31 cellular contexts compared by ENCODE assay signal in genomic region chr2:114057638-114058037, GRCh38.
"Had no signal": no experiment of that assay in that cellular context is flagged by ENCODE, and none has a peak within 500 bp of the region (broad histone marks: within the 10 kb centered on the region; RNA-seq: fewer than 3 reads in every experiment).

No MANE protein-coding gene starts in this region.

- H3K36me3 ChIP-seq: adrenal gland, brain microvascular endothelial cell, breast epithelium, cardiac muscle cell had no signal

- DNase-seq: activated effector memory CD4-positive, alpha-beta T cell treated with anti-CD3 and anti-CD28 coated beads, Interleukin-2, amount 50 U/mL, for 16 hours; activated effector memory CD4-positive, alpha-beta T cell treated with Interleukin-2 at 50 U/mL for 16 hours; activated gamma-delta T cell; activated gamma-delta T cell treated with Interleukin-2 at 50 U/mL for 16 hours; activated naive CD4-positive, alpha-beta T cell; activated naive CD4-positive, alpha-beta T cell treated with anti-CD3 and anti-CD28 coated beads for 36 hours; activated naive CD4-positive, alpha-beta T cell treated with anti-CD3 and anti-CD28 coated beads, Interleukin-2, amount 10 ng/mL, durations not matched to agents 7 days and 5 days; activated naive CD4-positive, alpha-beta T cell treated with anti-CD3 and anti-CD28 coated beads, Interleukin-2, amount 50 U/mL, for 16 hours; activated naive CD4-positive, alpha-beta T cell treated with Interleukin-2 at 50 U/mL for 16 hours; activated naive CD8-positive, alpha-beta T cell treated with anti-CD3 and anti-CD28 coated beads for 36 hours; activated naive CD8-positive, alpha-beta T cell treated with anti-CD3 and anti-CD28 coated beads, Interleukin-2, amount 10 ng/mL, durations not matched to agents 7 days and 5 days; activated naive CD8-positive, alpha-beta T cell treated with anti-CD3 and anti-CD28 coated beads, Interleukin-2, amount 50 U/mL, for 24 hours; activated T-cell treated with anti-CD3 and anti-CD28 coated beads, Interleukin-2, amount 50 U/mL, for 1 hour; activated T-cell treated with anti-CD3 and anti-CD28 coated beads, Interleukin-2, amount 50 U/mL, for 24 hours; activated T-cell treated with anti-CD3 and anti-CD28 coated beads, Interleukin-2, amount 50 U/mL, for 4 hours; activated T-cell treated with anti-CD3 and anti-CD28 coated beads, Interleukin-2, amount 50 U/mL, for 48 hours; activated T-cell treated with anti-CD3 and anti-CD28 coated beads, Interleukin-2, amount 50 U/mL, for 72 hours; adrenal gland; amniotic stem cell; amygdala; anterior cingulate cortex; aorta; body of pancreas; brain microvascular endothelial cell; caudate nucleus; central memory CD4-positive, alpha-beta T cell; cerebellar nuclear complex had no signal

- H3K9me3 ChIP-seq: adrenal gland, body of pancreas, breast epithelium had no signal

- H3K27me3 ChIP-seq: adrenal gland, body of pancreas, brain microvascular endothelial cell, cardiac muscle cell had no signal

- ATAC-seq: activated naive CD4-positive, alpha-beta T cell treated with anti-CD3 and anti-CD28 coated beads, Interleukin-2, amount 50 U/mL, for 72 hours; activated naive CD8-positive, alpha-beta T cell treated with anti-CD3 and anti-CD28 coated beads, Interleukin-2, amount 50 U/mL, for 24 hours; activated T-cell treated with anti-CD3 and anti-CD28 coated beads, Interleukin-2, amount 50 U/mL, for 4 hours; activated T-cell treated with anti-CD3 and anti-CD28 coated beads, Interleukin-2, amount 50 U/mL, for 72 hours; activated T-helper 17 cell treated with anti-CD3 and anti-CD28 coated beads, Interleukin-2, amount 50 U/mL, for 72 hours; body of pancreas had no signal

- H3K27ac ChIP-seq: adrenal gland, body of pancreas, brain microvascular endothelial cell, breast epithelium, cardiac muscle cell had no signal

- H3K4me1 ChIP-seq: adrenal gland, body of pancreas, breast epithelium had no signal

- H3K4me3 ChIP-seq: adrenal gland, body of pancreas, breast epithelium, cardiac muscle cell had no signal
